13 cellular contexts compared by ENCODE assay signal in genomic region chr21:27104749-27105439, GRCh38.
DNase-seq lines count a peak whose midpoint lies in the region; ATAC-seq and TF ChIP-seq lines count a peak whose summit lies in the region.
"Had no signal": no experiment of that assay in that cellular context is flagged by ENCODE, and none has a peak within 500 bp of the region (broad histone marks: within the 10 kb centered on the region; RNA-seq: fewer than 3 reads in every experiment).

No MANE protein-coding gene starts in this region.

- H3K9me3 Mint-ChIP-seq in CD4-positive, alpha-beta T cell: peaks cover 8% of the 10 kb centered on the region
- peaks cover 0 to 2% of the 10 kb centered on the region in 2 experiments; a peak in 1 of 5 replicates for H3K9me3 Mint-ChIP-seq in H9

- no peak for TF ChIP-seq POLR2A in esophagus squamous epithelium (IDR thresholded peaks at IDR 0.05)

- CTCF ChIA-PET in PC-3 (lab: Charles Lee): no interaction called here
- CTCF ChIA-PET in CD4-positive, alpha-beta T cell (lab: Charles Lee): no interaction called here

- no peaks in the 10 kb centered on the region for H3K23me2 ChIP-seq in H9 (ENCODE audit: insufficient read length, low read depth, low read length, poor library complexity, severe bottlenecking)

- H3K4me1 ChIP-seq in PC-3 (ENCODE audit: insufficient read depth, low read length): 0 out of 2 replicates have a peak, but pooled peaks cover 3% of the 10 kb centered on the region
- H3K4me1 ChIP-seq in skeletal muscle satellite cell (ENCODE audit: control insufficient read depth, insufficient read depth, low read length): peaks cover 12% of the 10 kb centered on the region
- H3K4me1 ChIP-seq in esophagus squamous epithelium: peaks cover 0 to 23% (median 3%) of the 10 kb centered on the region in 3 donors
- H3K4me1 ChIP-seq in H9 (ENCODE audit: insufficient read depth, low read length): peaks cover 4% of the 10 kb centered on the region; the same call in 1 of the 2 replicates

- H3K27me3 ChIP-seq in PC-3 (ENCODE audit: low read length) (no peaks in the 10 kb centered on the region), skeletal muscle satellite cell (ENCODE audit: control insufficient read depth, insufficient read depth, low read length) (no peaks in the 10 kb centered on the region), esophagus squamous epithelium (no peaks in the 10 kb centered on the region), H9 (ENCODE audit: insufficient read depth, low read length) (no peaks in the 10 kb centered on the region)
- no peaks in the 10 kb centered on the region for H3K27me3 ChIP-seq in CD4-positive, alpha-beta T cell (ENCODE audit: control insufficient read depth, insufficient read depth, low read length)
- H3K27me3 ChIP-seq: neutrophil had no signal

- peak; percentile 82 for ATAC-seq in PC-3
- no peak for ATAC-seq in HG02970 (IDR thresholded peaks at IDR 0.05; ENCODE audit: low FRiP score, unreplicated experiment)
- ATAC-seq in CD4-positive, alpha-beta T cell (ENCODE audit: poor library complexity): no peak
- ATAC-seq: WTC11 had no signal

- H3K9ac ChIP-seq in PC-3 (ENCODE audit: low read length) (no peak overlapping the region), skeletal muscle satellite cell (ENCODE audit: low read depth, low read length) (no peak overlapping the region), H9 (ENCODE audit: extremely low read depth, insufficient read length, low read length) (no peak overlapping the region)

- no peaks in the 10 kb centered on the region for H3K4me1 Mint-ChIP-seq in CD4-positive, alpha-beta T cell (ENCODE audit: low read depth)
- H3K4me1 Mint-ChIP-seq in H9: peaks cover 8 to 14% of the 10 kb centered on the region in 2 experiments

- no peak overlapping the region for H4K5ac ChIP-seq in H9 (ENCODE audit: insufficient read length, low read depth, low read length)

- H3K4me3 Mint-ChIP-seq in CD4-positive, alpha-beta T cell: no peak overlapping the region
- no peak overlapping the region for H3K4me3 Mint-ChIP-seq in H9
- H3K4me3 Mint-ChIP-seq: WTC11 had no signal

- H3K27ac ChIP-seq in PC-3 (ENCODE audit: low read length): no peak overlapping the region
- no peak overlapping the region for H3K27ac ChIP-seq in esophagus squamous epithelium
- no peak overlapping the region for H3K27ac ChIP-seq in CD4-positive, alpha-beta T cell (ENCODE audit: low read depth, low read length)
- no peak overlapping the region for H3K27ac ChIP-seq in H9 (ENCODE audit: insufficient read length, low read depth, low read length)
- H3K27ac ChIP-seq: neutrophil had no signal

- H3K79me2 ChIP-seq in PC-3 (ENCODE audit: low read length): no peaks in the 10 kb centered on the region
- H3K79me2 ChIP-seq in H9 (ENCODE audit: insufficient read depth, low read length): no peaks in the 10 kb centered on the region

- DNase-seq in H4 (ENCODE audit: low spot score): peak; percentile 83
- peak; percentile 60 for DNase-seq in PC-3
- DNase-seq in fibroblast of the conjunctiva (ENCODE audit: low read depth): peak; percentile 12
- no peak for DNase-seq in esophagus squamous epithelium (lab: John Stamatoyannopoulos, UW)
- no peak for DNase-seq in CD4-positive, alpha-beta T cell
- no peak for DNase-seq in H9
- DNase-seq: activated CD8-positive, alpha-beta memory T cell treated with anti-CD3 and anti-CD28 coated beads, Interleukin-2, amount 50 U/mL, for 4 hours; COR-L47; NCI-H2107 had no signal

- H4K20me1 ChIP-seq in PC-3 (ENCODE audit: low read length) (no peaks in the 10 kb centered on the region), H9 (ENCODE audit: control insufficient read depth, insufficient read depth, insufficient read length) (no peaks in the 10 kb centered on the region)

- no peaks in the 10 kb centered on the region for H3K27me3 Mint-ChIP-seq in CD4-positive, alpha-beta T cell
- no peaks in the 10 kb centered on the region for H3K27me3 Mint-ChIP-seq in H9 (ENCODE audit: low read depth)

- no peak overlapping the region for H3K23ac ChIP-seq in H9 (ENCODE audit: insufficient read length, low read depth, low read length)

- H3K27ac Mint-ChIP-seq in CD4-positive, alpha-beta T cell: no peak overlapping the region
- H3K27ac Mint-ChIP-seq in H9: no peak overlapping the region; a peak in 1 of 7 replicates
- H3K27ac Mint-ChIP-seq: WTC11 had no signal

- no peak overlapping the region for H2BK20ac ChIP-seq in H9 (ENCODE audit: low read depth, low read length, poor library complexity, severe bottlenecking)

- H3K56ac ChIP-seq in H9 (ENCODE audit: insufficient read length, low read depth, low read length): no peak overlapping the region

- H3K4me2 ChIP-seq in PC-3 (ENCODE audit: low read length) (0 out of 2 replicates have a peak overlapping the region, but pooled peaks have one; percentile 5), skeletal muscle satellite cell (ENCODE audit: low read length) (peak overlapping the region; percentile 20), H9 (ENCODE audit: insufficient read depth, insufficient read length, low read length) (no peak overlapping the region)

- TF ChIP-seq CTCF in PC-3 (conservative IDR thresholded peaks at IDR 0.05; ENCODE audit: low read depth, low read length) (no peak), esophagus squamous epithelium (IDR thresholded peaks at IDR 0.05) (no peak), H9 (conservative IDR thresholded peaks at IDR 0.05) (no peak)
- TF ChIP-seq CTCF in CD4-positive, alpha-beta T cell (IDR thresholded peaks at IDR 0.05): no peak

- no peak overlapping the region for H4K91ac ChIP-seq in H9 (ENCODE audit: insufficient read length, low read depth, low read length)

- no peak overlapping the region for H2BK12ac ChIP-seq in H9 (ENCODE audit: insufficient read length, low read depth, low read length)

- no peak overlapping the region for H3T11ph ChIP-seq in H9 (ENCODE audit: low read length)

- no peak overlapping the region for H3K14ac ChIP-seq in H9 (ENCODE audit: insufficient read depth, low read length)

- POLR2A ChIA-PET in PC-3 (lab: Charles Lee; ENCODE audit: unreplicated experiment): no interaction called here
- POLR2A ChIA-PET in CD4-positive, alpha-beta T cell (lab: Charles Lee): no interaction called here

- H3F3A ChIP-seq in PC-3 (ENCODE audit: low read length, unreplicated experiment): no peaks in the 10 kb centered on the region

- no peaks in the 10 kb centered on the region for H3K36me3 Mint-ChIP-seq in CD4-positive, alpha-beta T cell (ENCODE audit: low read depth)
- H3K36me3 Mint-ChIP-seq in H9 (ENCODE audit: insufficient read depth in 1 of 3, low read depth in 3 of 3): no peaks in the 10 kb centered on the region; a peak in 1 of 7 replicates

- H3K4me3 ChIP-seq in PC-3 (ENCODE audit: low read length) (no peak overlapping the region), skeletal muscle satellite cell (ENCODE audit: low read length) (no peak overlapping the region), esophagus squamous epithelium (no peak overlapping the region)

- H2BK5ac ChIP-seq in H9 (ENCODE audit: insufficient read length, low read length): no peak overlapping the region

- H3K79me1 ChIP-seq in H9 (ENCODE audit: insufficient read depth, low read depth, low read length, poor library complexity, severe bottlenecking): no peaks in the 10 kb centered on the region

- H3K18ac ChIP-seq in H9 (ENCODE audit: insufficient read length, low read depth, low read length): no peak overlapping the region

- H2AFZ ChIP-seq in PC-3 (ENCODE audit: low read length) (no peak overlapping the region), H9 (ENCODE audit: low read length) (no peak overlapping the region)

- no peaks in the 10 kb centered on the region for H3K9me2 ChIP-seq in PC-3 (replicated peaks; ENCODE audit: low read length)

- intact Hi-C loops in PC-3 (cut with micrococcal nuclease) (loop anchor here (1.0 kb wide), 1 partner anchor 58 kb away; no protein-coding TSS in a partner anchor), esophagus squamous epithelium (cut with DNase I) (no loop called here)
- intact Hi-C loops in CD4-positive, alpha-beta T cell (cut with DNase I, micrococcal nuclease): no loop called here

- no peak overlapping the region for H2BK120ac ChIP-seq in H9 (ENCODE audit: low read depth, low read length, poor library complexity, severe bottlenecking)

- no peak overlapping the region for H3K4ac ChIP-seq in H9 (ENCODE audit: low read depth, low read length)

- 23 to 29% methylated on average over 5 of the region's 5 CpGs for WGBS in esophagus squamous epithelium, 2 donors
- WGBS in H9 (ENCODE audit: extremely low coverage, insufficient read length, low lambda C conversion rate): no CpG with 5 or more reads among the region's 5 CpGs

- H3K36me3 ChIP-seq in PC-3 (ENCODE audit: low read depth, low read length) (no peaks in the 10 kb centered on the region), skeletal muscle satellite cell (ENCODE audit: insufficient read depth, low read length) (no peaks in the 10 kb centered on the region), esophagus squamous epithelium (no peaks in the 10 kb centered on the region)
- H3K36me3 ChIP-seq: neutrophil had no signal

- H2AK5ac ChIP-seq in H9 (ENCODE audit: insufficient read length, low read length): no peak overlapping the region

- 0 out of 2 replicates have a peak, but pooled peaks cover 5% of the 10 kb centered on the region for H3K9me3 ChIP-seq in PC-3 (ENCODE audit: low read length)
- no peaks in the 10 kb centered on the region for H3K9me3 ChIP-seq in skeletal muscle satellite cell (replicated peaks; ENCODE audit: low read length)
- H3K9me3 ChIP-seq in esophagus squamous epithelium: no peaks in the 10 kb centered on the region
- no peaks in the 10 kb centered on the region for H3K9me3 ChIP-seq in CD4-positive, alpha-beta T cell (ENCODE audit: control insufficient read depth, low read length)
- H3K9me3 ChIP-seq in H9 (ENCODE audit: control insufficient read depth, low read depth, low read length): no peaks in the 10 kb centered on the region
- H3K9me3 ChIP-seq: neutrophil had no signal

- BruUV-seq in PC-3 (replicated peaks; lab: Mats Ljungman, UMichigan): no TSS peak

- H2BK15ac ChIP-seq in H9 (ENCODE audit: low read depth, low read length): no peak overlapping the region

- H4K8ac ChIP-seq in H9 (replicated peaks; ENCODE audit: insufficient read length, low read depth, low read length): no peak overlapping the region

Comparison
In these comparisons a context has a peak if more than half of its experiments do, and no peak if none do; other contexts are left out.
1. DNase-seq: peak in H4 (single experiment), PC-3 (single experiment) and fibroblast of the conjunctiva (single experiment); none in esophagus squamous epithelium (single experiment), CD4-positive, alpha-beta T cell (0 of 10) and H9 (single experiment).